12 cellular contexts compared by ENCODE assay signal in the genomic region with DNA sequence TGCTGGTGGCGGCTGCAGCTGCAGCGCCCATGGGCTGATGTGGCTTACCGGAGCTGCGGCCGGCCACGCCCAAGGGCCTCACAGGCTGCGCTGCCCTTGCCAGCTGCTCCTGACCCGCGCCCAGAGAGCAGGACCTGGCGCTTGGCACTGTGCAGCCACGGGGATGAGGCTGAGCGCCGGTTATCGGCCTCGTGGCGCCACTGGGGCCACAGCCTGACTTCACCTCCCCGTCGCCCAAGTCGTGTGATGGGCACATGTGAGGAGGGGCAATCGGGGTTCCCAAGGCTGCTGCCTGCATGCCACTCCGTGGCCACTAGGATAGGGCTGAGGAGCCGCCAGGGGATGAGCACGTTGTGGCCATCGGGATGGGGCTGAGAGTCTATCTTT.
DNase-seq lines count a peak whose midpoint lies in the region; ATAC-seq, FAIRE-seq and TF ChIP-seq lines count a peak whose summit lies in the region.
"Had no signal": no experiment of that assay in that cellular context is flagged by ENCODE, and none has a peak within 500 bp of the region (broad histone marks: within the 10 kb centered on the region; RNA-seq: fewer than 3 reads in every experiment).

No MANE protein-coding gene starts in this region.

- peaks cover 11% of the 10 kb centered on the region for H3K4me1 Mint-ChIP-seq in activated B cell treated with CpG ODN at 0.5 μM for 24 hours

- TF ChIP-seq EP300 in A549 (IDR thresholded peaks at IDR 0.05), result no peak

- no CpG with 5 or more reads among the region's 24 CpGs for WGBS in A549 (ENCODE audit: missing lambda C conversion rate)

- no peaks in the 10 kb centered on the region for H3K9me3 ChIP-seq in A549
- no peaks in the 10 kb centered on the region for H3K9me3 ChIP-seq in ES-I3 (ENCODE audit: control insufficient read depth, insufficient read depth, low read length)
- no peaks in the 10 kb centered on the region for H3K9me3 ChIP-seq in BE2C
- H3K9me3 ChIP-seq: neutrophil had no signal

- ATAC-seq in A549 (peak; percentile 67 to 74; a peak in 5 of 6 replicates), activated B cell treated with CpG ODN at 0.5 μM for 24 hours (ENCODE audit: low read depth) (no peak), GM18867 (IDR thresholded peaks at IDR 0.05; ENCODE audit: unreplicated experiment) (no peak)
- no peak for ATAC-seq in activated CD4-positive, CD25-positive, alpha-beta regulatory T cell treated with anti-CD3 and anti-CD28 coated beads, Interleukin-2, amount 50 U/mL, for 24 hours

- no peak for TF ChIP-seq POLR2A in A549 (IDR thresholded peaks at IDR 0.05; ENCODE audit: low read length)

- H3K27ac Mint-ChIP-seq in activated B cell treated with CpG ODN at 0.5 μM for 24 hours, result no peak overlapping the region

- peak overlapping the region; percentile 70 for H3K4me2 ChIP-seq in A549

- peak overlapping the region; percentile 62; the same call in 1 of the 2 replicates for H3K9ac ChIP-seq in ES-I3 (ENCODE audit: low read depth, low read length)

- H3K4me3 Mint-ChIP-seq in activated B cell treated with CpG ODN at 0.5 μM for 24 hours, result peak overlapping the region; percentile 48

- H3K4me1 ChIP-seq in A549 (no peaks in the 10 kb centered on the region), ES-I3 (ENCODE audit: insufficient read depth, low read length) (no peaks in the 10 kb centered on the region), BE2C (no peaks in the 10 kb centered on the region)

- H3K36me3 Mint-ChIP-seq in activated B cell treated with CpG ODN at 0.5 μM for 24 hours (ENCODE audit: low read depth), result no peaks in the 10 kb centered on the region

- DNase-seq in A549 (ENCODE audit: low read depth in 1 of 2, low spot score in 1 of 2) (peak in 1 of 2 experiments; percentile 46), activated B cell treated with CpG ODN at 0.5 μM for 24 hours (no peak), kidney tubule cell (ENCODE audit: low spot score) (peak; percentile 30), amniotic stem cell (lab: John Stamatoyannopoulos, UW) (no peak), BE2C (no peak)
- DNase-seq: activated naive CD4-positive, alpha-beta T cell treated with Interleukin-2 at 50 U/mL for 16 hours; DMS79 treated with DMSO at 0.1 percent for 48 hours; NCI-H1436 treated with DMSO at 0.1 percent for 48 hours had no signal

- peaks cover 8% of the 10 kb centered on the region for H3K27me3 Mint-ChIP-seq in activated B cell treated with CpG ODN at 0.5 μM for 24 hours

- FAIRE-seq in A549 (lab: Jason Lieb, UNC), result no peak

- no peaks in the 10 kb centered on the region for H3K9me3 Mint-ChIP-seq in activated B cell treated with CpG ODN at 0.5 μM for 24 hours

- TF ChIP-seq RAD21 in A549 (conservative IDR thresholded peaks at IDR 0.05 in 1 of 2, IDR thresholded peaks at IDR 0.05 in 1 of 2), result no peak

- no peaks in the 10 kb centered on the region for H3K36me3 ChIP-seq in ES-I3 (ENCODE audit: insufficient read depth, low read length)
- H3K36me3 ChIP-seq in BE2C, result no peaks in the 10 kb centered on the region
- H3K36me3 ChIP-seq: neutrophil had no signal

- CTCF ChIA-PET in A549 (lab: Yijun Ruan, JAX), result interaction anchor here (1.9 kb wide), 1 partner anchor 14 kb away, joined by 6 read pairs; no protein-coding TSS in a partner anchor
- CTCF ChIA-PET in activated B cell treated with CpG ODN at 0.5 μM for 24 hours (lab: Charles Lee), result no interaction called here

- H3K4me3 ChIP-seq in A549, result peak overlapping the region; percentile 52
- H3K4me3 ChIP-seq in BE2C (ENCODE audit: low read depth, low read length), result no peak overlapping the region

- no peak for TF ChIP-seq CTCF in A549 (IDR thresholded peaks at IDR 0.05)
- TF ChIP-seq CTCF in activated B cell treated with CpG ODN at 0.5 μM for 24 hours (IDR thresholded peaks at IDR 0.05), result no peak
- TF ChIP-seq CTCF in BE2C (IDR thresholded peaks at IDR 0.05; ENCODE audit: low read depth, low read length), result no peak

- H3K27me3 ChIP-seq in BE2C, result peaks cover 11% of the 10 kb centered on the region

- intact Hi-C loops in activated B cell treated with CpG ODN at 0.5 μM for 24 hours (cut with micrococcal nuclease), result loop anchor here (5.0 kb wide), 1 partner anchor 269 kb away; the partner anchor contains the start of gene MTMR6

- POLR2A ChIA-PET in A549 (lab: Yijun Ruan, JAX) (no interaction called here), activated B cell treated with CpG ODN at 0.5 μM for 24 hours (lab: Charles Lee) (no interaction called here)

- H3K27ac ChIP-seq in A549, result peak overlapping the region; percentile 74 to 88
- H3K27ac ChIP-seq: neutrophil had no signal

TF ChIP-seq in A549, 52 proteins besides CTCF, POLR2A, EP300 and RAD21:
- TF ChIP-seq, protein P1, sequence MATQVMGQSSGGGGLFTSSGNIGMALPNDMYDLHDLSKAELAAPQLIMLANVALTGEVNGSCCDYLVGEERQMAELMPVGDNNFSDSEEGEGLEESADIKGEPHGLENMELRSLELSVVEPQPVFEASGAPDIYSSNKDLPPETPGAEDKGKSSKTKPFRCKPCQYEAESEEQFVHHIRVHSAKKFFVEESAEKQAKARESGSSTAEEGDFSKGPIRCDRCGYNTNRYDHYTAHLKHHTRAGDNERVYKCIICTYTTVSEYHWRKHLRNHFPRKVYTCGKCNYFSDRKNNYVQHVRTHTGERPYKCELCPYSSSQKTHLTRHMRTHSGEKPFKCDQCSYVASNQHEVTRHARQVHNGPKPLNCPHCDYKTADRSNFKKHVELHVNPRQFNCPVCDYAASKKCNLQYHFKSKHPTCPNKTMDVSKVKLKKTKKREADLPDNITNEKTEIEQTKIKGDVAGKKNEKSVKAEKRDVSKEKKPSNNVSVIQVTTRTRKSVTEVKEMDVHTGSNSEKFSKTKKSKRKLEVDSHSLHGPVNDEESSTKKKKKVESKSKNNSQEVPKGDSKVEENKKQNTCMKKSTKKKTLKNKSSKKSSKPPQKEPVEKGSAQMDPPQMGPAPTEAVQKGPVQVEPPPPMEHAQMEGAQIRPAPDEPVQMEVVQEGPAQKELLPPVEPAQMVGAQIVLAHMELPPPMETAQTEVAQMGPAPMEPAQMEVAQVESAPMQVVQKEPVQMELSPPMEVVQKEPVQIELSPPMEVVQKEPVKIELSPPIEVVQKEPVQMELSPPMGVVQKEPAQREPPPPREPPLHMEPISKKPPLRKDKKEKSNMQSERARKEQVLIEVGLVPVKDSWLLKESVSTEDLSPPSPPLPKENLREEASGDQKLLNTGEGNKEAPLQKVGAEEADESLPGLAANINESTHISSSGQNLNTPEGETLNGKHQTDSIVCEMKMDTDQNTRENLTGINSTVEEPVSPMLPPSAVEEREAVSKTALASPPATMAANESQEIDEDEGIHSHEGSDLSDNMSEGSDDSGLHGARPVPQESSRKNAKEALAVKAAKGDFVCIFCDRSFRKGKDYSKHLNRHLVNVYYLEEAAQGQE (IDR thresholded peaks at IDR 0.05), result no peak
- TF ChIP-seq FOSL2 (IDR thresholded peaks at IDR 0.05) (no peak), FOSL2 (CRISPR knock-in tag; IDR thresholded peaks at IDR 0.05) (no peak), JUN (IDR thresholded peaks at IDR 0.05) (no peak), FOSB (CRISPR knock-in tag; IDR thresholded peaks at IDR 0.05) (no peak), CBX2 (IDR thresholded peaks at IDR 0.05; ENCODE audit: borderline replicate concordance, low read depth) (no peak), GATA3 (IDR thresholded peaks at IDR 0.05; ENCODE audit: borderline replicate concordance) (no peak), HEYL (CRISPR knock-in tag; IDR thresholded peaks at IDR 0.05) (no peak), CBX8 (IDR thresholded peaks at IDR 0.05) (no peak), HOXB5 (CRISPR knock-in tag; IDR thresholded peaks at IDR 0.05) (no peak), JUNB (IDR thresholded peaks at IDR 0.05) (no peak), MAZ (IDR thresholded peaks at IDR 0.05; ENCODE audit: borderline replicate concordance, low read depth, low read length) (no peak)
TF ChIP-seq in A549: peak in this region for 0.

Comparison
In these comparisons a context has a peak if more than half of its experiments do, and no peak if none do; other contexts are left out.
1. ATAC-seq: peak in A549 (2 of 2); none in activated B cell treated with CpG ODN at 0.5 μM for 24 hours (single experiment), GM18867 (single experiment) and activated CD4-positive, CD25-positive, alpha-beta regulatory T cell treated with anti-CD3 and anti-CD28 coated beads, Interleukin-2, amount 50 U/mL, for 24 hours (0 of 2).